In genomic region chr12:54384591-54385041, GRCh38 we compare ENCODE assay signal across 8 cellular contexts. TPM values are rescaled to one million over a fixed set of nuclear protein-coding genes. Genes with fewer than 3 reads are reported as not detected.
DNase-seq lines count a peak whose midpoint lies in the region; ATAC-seq and TF ChIP-seq lines count a peak whose summit lies in the region.

TSS of gene ZNF385A (minus strand) at chr12:54384733. CDS start at chr12:54384514, 219 bp downstream.

- H3K27ac ChIP-seq in MM.1S (ENCODE audit: low read length): no peak within 1 kb of the TSS
- H3K27ac ChIP-seq in epithelial cell of prostate: peak within 1 kb of the TSS; percentile 90
- H3K27ac ChIP-seq in trophoblast cell (ENCODE audit: low read depth, low read length): peak within 1 kb of the TSS; percentile 81

- peak within 1 kb of the TSS; percentile 92 for H2AK5ac ChIP-seq in trophoblast cell (ENCODE audit: low read length)

- no peaks in the 10 kb centered on the region for H4K20me1 ChIP-seq in MM.1S (ENCODE audit: insufficient read depth, low read length)

- H4K12ac ChIP-seq in trophoblast cell (ENCODE audit: low read depth, low read length): peak within 1 kb of the TSS; percentile 65

- peak within 1 kb of the TSS; percentile 81 for H3K18ac ChIP-seq in trophoblast cell (ENCODE audit: low read length)

- ATAC-seq in GM18511 (IDR thresholded peaks at IDR 0.05; ENCODE audit: unreplicated experiment) (peak; percentile 55), GM18519 (IDR thresholded peaks at IDR 0.05; ENCODE audit: low FRiP score, unreplicated experiment) (no peak), GM19397 (IDR thresholded peaks at IDR 0.05; ENCODE audit: unreplicated experiment) (no peak)

- H3K14ac ChIP-seq in trophoblast cell (ENCODE audit: low read length): peak within 1 kb of the TSS; percentile 93

- H2BK120ac ChIP-seq in trophoblast cell (ENCODE audit: insufficient read depth, low read length, poor library complexity): peak within 1 kb of the TSS; percentile 54

- no peak for DNase-seq in MM.1S
- DNase-seq in epithelial cell of prostate (ENCODE audit: low read depth, low spot score): no peak
- no peak for DNase-seq in trophoblast cell
- no peak for DNase-seq in activated CD4-positive, alpha-beta T cell treated with anti-CD3 and anti-CD28 coated beads, Interleukin-2, amount 50 U/mL, for 4 hours
- no peak for DNase-seq in NCI-H2107 (lab: John Stamatoyannopoulos, UW)

- peak within 1 kb of the TSS; percentile 61 for H3K4ac ChIP-seq in trophoblast cell (ENCODE audit: low read depth, low read length)

- H3K9me3 ChIP-seq in MM.1S (replicated peaks; ENCODE audit: insufficient read depth, low read length): no peaks in the 10 kb centered on the region
- H3K9me3 ChIP-seq in trophoblast cell (ENCODE audit: insufficient read depth, low read depth, low read length): no peaks in the 10 kb centered on the region

- no peak for TF ChIP-seq CTCF in MM.1S (IDR thresholded peaks at IDR 0.05; ENCODE audit: low read length)

- H3F3A ChIP-seq in MM.1S (ENCODE audit: insufficient read depth, low read length): no peaks in the 10 kb centered on the region

- peak within 1 kb of the TSS; percentile 14; the same call in 1 of the 2 replicates for H3K4me2 ChIP-seq in MM.1S (ENCODE audit: low read depth, low read length)
- H3K4me2 ChIP-seq in trophoblast cell (ENCODE audit: low read length): peak within 1 kb of the TSS; percentile 27

- peaks cover 17% of the 10 kb centered on the region for H3K4me1 ChIP-seq in MM.1S (ENCODE audit: low read length)
- peaks cover 50 to 53% of the 10 kb centered on the region in 2 experiments for H3K4me1 ChIP-seq in trophoblast cell (ENCODE audit: control insufficient read depth in 1 of 2, insufficient read depth in 2 of 2, low read length in 2 of 2)

- H2AFZ ChIP-seq in MM.1S (ENCODE audit: low read length) (no peak within 1 kb of the TSS), trophoblast cell (ENCODE audit: insufficient read depth, low read length, poor library complexity) (peak within 1 kb of the TSS; percentile 43)

- peak within 1 kb of the TSS; percentile 96 for H4K91ac ChIP-seq in trophoblast cell (ENCODE audit: low read depth, low read length)

- peak within 1 kb of the TSS; percentile 71 for H4K8ac ChIP-seq in trophoblast cell (ENCODE audit: low read depth, low read length)

- peak within 1 kb of the TSS; percentile 11 for H2BK12ac ChIP-seq in trophoblast cell (ENCODE audit: low read length)

- H3K9me2 ChIP-seq in MM.1S (replicated peaks; ENCODE audit: insufficient read depth, low read length): no peaks in the 10 kb centered on the region

- WGBS in trophoblast cell (ENCODE audit: extremely low coverage, insufficient coverage, insufficient read length): no CpG with 5 or more reads among the region's 1 CpG

- no peaks in the 10 kb centered on the region for H3K36me3 ChIP-seq in MM.1S (replicated peaks; ENCODE audit: insufficient read depth, low read length)
- peaks cover 3 to 7% of the 10 kb centered on the region in 2 experiments for H3K36me3 ChIP-seq in trophoblast cell (ENCODE audit: control insufficient read depth in 1 of 2, insufficient read depth in 2 of 2, low read length in 2 of 2)

- peaks cover 45% of the 10 kb centered on the region for H3K79me1 ChIP-seq in trophoblast cell (ENCODE audit: low read length)

- H3K27me3 ChIP-seq in MM.1S (replicated peaks; ENCODE audit: insufficient read depth, low read length) (no peaks in the 10 kb centered on the region), trophoblast cell (ENCODE audit: insufficient read depth, low read length) (no peaks in the 10 kb centered on the region)

- peak within 1 kb of the TSS; percentile 84 for H2BK5ac ChIP-seq in trophoblast cell (ENCODE audit: low read depth, low read length, poor library complexity)

- H3K4me3 ChIP-seq in MM.1S (ENCODE audit: low read length) (no peak within 1 kb of the TSS), trophoblast cell (ENCODE audit: low read depth, low read length) (no peak within 1 kb of the TSS)

- no peak within 1 kb of the TSS for H3K23ac ChIP-seq in trophoblast cell (ENCODE audit: low read length)

- H3K79me2 ChIP-seq in MM.1S (ENCODE audit: low read length) (no peaks in the 10 kb centered on the region), trophoblast cell (ENCODE audit: control insufficient read depth, insufficient read depth, low read length, poor library complexity) (peaks cover 10% of the 10 kb centered on the region)

- H3K9ac ChIP-seq in MM.1S (ENCODE audit: low read length) (no peak within 1 kb of the TSS), trophoblast cell (ENCODE audit: low read length) (no peak within 1 kb of the TSS)

RNA-seq across cellular contexts. Expression of gene ZNF385A, which starts in this region (rescaled TPM):
- polyA plus RNA-seq in trophoblast cell (2013): 74.0 and 75.2 TPM in 2 replicates
